18 cellular contexts compared by ENCODE assay signal in genomic region chr16:78800535-78800934, GRCh38.
DNase-seq lines count a peak whose midpoint lies in the region; ATAC-seq lines count a peak whose summit lies in the region.
"Had no signal": no experiment of that assay in that cellular context is flagged by ENCODE, and none has a peak within 500 bp of the region (broad histone marks: within the 10 kb centered on the region; RNA-seq: fewer than 3 reads in every experiment).

No MANE protein-coding gene starts in this region.

- H3K36me3 ChIP-seq in mesendoderm (ENCODE audit: control insufficient read depth, insufficient read depth, low read length): no peaks in the 10 kb centered on the region

- no peaks in the 10 kb centered on the region for H3K79me2 ChIP-seq in mesendoderm (ENCODE audit: control insufficient read depth, insufficient read depth, low read length)

- H3K18ac ChIP-seq in mesendoderm (ENCODE audit: low read length): no peak overlapping the region

- H2BK15ac ChIP-seq in mesendoderm (replicated peaks; ENCODE audit: low read depth): no peak overlapping the region

- H2BK120ac ChIP-seq in mesendoderm (ENCODE audit: low read depth, low read length): no peak overlapping the region

- peak; percentile 47 to 93 for ATAC-seq in activated T-cell treated with anti-CD3 and anti-CD28 coated beads, Interleukin-2, amount 50 U/mL, for 72 hours (replicated peaks in 1 of 2)
- peak; percentile 45 for ATAC-seq in effector memory CD8-positive, alpha-beta T cell (replicated peaks)
- ATAC-seq in GM18520 (IDR thresholded peaks at IDR 0.05; ENCODE audit: unreplicated experiment): no peak

- no peak overlapping the region for H3K27ac Mint-ChIP-seq in activated T-cell treated with anti-CD3 and anti-CD28 coated beads, Interleukin-2, amount 50 U/mL, for 72 hours
- H3K27ac Mint-ChIP-seq in effector memory CD8-positive, alpha-beta T cell: peak overlapping the region in 1 of 2 donors; percentile 67
- H3K27ac Mint-ChIP-seq: CD4-positive, alpha-beta T cell; HFFc6 had no signal

- no peaks in the 10 kb centered on the region for H3K27me3 ChIP-seq in mesendoderm (ENCODE audit: insufficient read depth, low read length, poor library complexity)

- no peak overlapping the region for H3K23ac ChIP-seq in mesendoderm (ENCODE audit: low read length)

- no peak overlapping the region for H3K4me3 ChIP-seq in mesendoderm (ENCODE audit: low read length)
- H3K4me3 ChIP-seq: GM23248 had no signal

- no peaks in the 10 kb centered on the region for H3K27me3 Mint-ChIP-seq in activated T-cell treated with anti-CD3 and anti-CD28 coated beads, Interleukin-2, amount 50 U/mL, for 72 hours (ENCODE audit: low read depth)
- no peaks in the 10 kb centered on the region for H3K27me3 Mint-ChIP-seq in effector memory CD8-positive, alpha-beta T cell
- H3K27me3 Mint-ChIP-seq: CD4-positive, alpha-beta T cell had no signal

- no peak overlapping the region for H4K8ac ChIP-seq in mesendoderm (ENCODE audit: low read depth, low read length)

- no peak overlapping the region for H3K4me3 Mint-ChIP-seq in activated T-cell treated with anti-CD3 and anti-CD28 coated beads, Interleukin-2, amount 50 U/mL, for 72 hours
- no peak overlapping the region for H3K4me3 Mint-ChIP-seq in effector memory CD8-positive, alpha-beta T cell
- H3K4me3 Mint-ChIP-seq: CD4-positive, alpha-beta T cell; HFFc6 had no signal

- H3K36me3 Mint-ChIP-seq in activated T-cell treated with anti-CD3 and anti-CD28 coated beads, Interleukin-2, amount 50 U/mL, for 72 hours (ENCODE audit: insufficient read depth in 2 of 2): peaks cover 0 to 2% of the 10 kb centered on the region in 2 donors
- peaks cover 2% of the 10 kb centered on the region for H3K36me3 Mint-ChIP-seq in effector memory CD8-positive, alpha-beta T cell (ENCODE audit: insufficient read depth)

- no peak overlapping the region for H4K5ac ChIP-seq in mesendoderm (ENCODE audit: low read length)

- H3K4ac ChIP-seq in mesendoderm (ENCODE audit: low read depth, low read length): no peak overlapping the region

- no CpG with 5 or more reads among the region's 3 CpGs for WGBS in mesendoderm (ENCODE audit: extremely low coverage, insufficient coverage, low lambda C conversion rate)

- H3K79me1 ChIP-seq in mesendoderm (ENCODE audit: low read length): no peaks in the 10 kb centered on the region

- no peak for DNase-seq in activated T-cell treated with anti-CD3 and anti-CD28 coated beads, Interleukin-2, amount 50 U/mL, for 72 hours
- no peak for DNase-seq in activated T-cell treated with anti-CD3 and anti-CD28 coated beads, Interleukin-2, amount 50 U/mL, for 1 hour
- no peak for DNase-seq in effector memory CD8-positive, alpha-beta T cell
- DNase-seq in mesendoderm (peak; percentile 11), NCI-H1930 (lab: John Stamatoyannopoulos, UW) (no peak), HT-29 (ENCODE audit: low spot score) (no peak)
- DNase-seq: CD4-positive, alpha-beta T cell; GF-D8; GM23248; HFFc6; KBM-7; NCI-H1048; NCI-H1694; NCI-H2171 treated with DMSO at 0.1 percent for 48 hours; NCI-H774; SHP77 treated with DMSO at 0.1 percent for 48 hours had no signal

- H3K4me1 Mint-ChIP-seq in activated T-cell treated with anti-CD3 and anti-CD28 coated beads, Interleukin-2, amount 50 U/mL, for 72 hours (ENCODE audit: low read depth): peaks cover 16% of the 10 kb centered on the region
- H3K4me1 Mint-ChIP-seq in effector memory CD8-positive, alpha-beta T cell (ENCODE audit: low read depth in 2 of 2): peaks cover 5 to 30% of the 10 kb centered on the region in 2 donors

- H2AK5ac ChIP-seq in mesendoderm (ENCODE audit: low read length): no peak overlapping the region

- no peak overlapping the region for H3K27ac ChIP-seq in mesendoderm (ENCODE audit: low read depth, low read length)
- H3K27ac ChIP-seq: GM23248, HL-60 had no signal

- H3K9ac ChIP-seq in mesendoderm (ENCODE audit: low read length): no peak overlapping the region
- H3K9ac ChIP-seq: GM23248 had no signal

- no peak overlapping the region for H2BK5ac ChIP-seq in mesendoderm (ENCODE audit: low read length)

- no peak overlapping the region for H3K4me2 ChIP-seq in mesendoderm (ENCODE audit: low read length)

- H3K4me1 ChIP-seq in mesendoderm (ENCODE audit: control insufficient read depth, low read depth, low read length): no peaks in the 10 kb centered on the region

- no peak overlapping the region for H3K56ac ChIP-seq in mesendoderm (ENCODE audit: low read length)

- peaks cover 1 to 5% of the 10 kb centered on the region in 2 donors for H3K9me3 Mint-ChIP-seq in activated T-cell treated with anti-CD3 and anti-CD28 coated beads, Interleukin-2, amount 50 U/mL, for 72 hours
- no peaks in the 10 kb centered on the region for H3K9me3 Mint-ChIP-seq in effector memory CD8-positive, alpha-beta T cell
